ENCODE assay signal across 15 cellular contexts in the genomic region with DNA sequence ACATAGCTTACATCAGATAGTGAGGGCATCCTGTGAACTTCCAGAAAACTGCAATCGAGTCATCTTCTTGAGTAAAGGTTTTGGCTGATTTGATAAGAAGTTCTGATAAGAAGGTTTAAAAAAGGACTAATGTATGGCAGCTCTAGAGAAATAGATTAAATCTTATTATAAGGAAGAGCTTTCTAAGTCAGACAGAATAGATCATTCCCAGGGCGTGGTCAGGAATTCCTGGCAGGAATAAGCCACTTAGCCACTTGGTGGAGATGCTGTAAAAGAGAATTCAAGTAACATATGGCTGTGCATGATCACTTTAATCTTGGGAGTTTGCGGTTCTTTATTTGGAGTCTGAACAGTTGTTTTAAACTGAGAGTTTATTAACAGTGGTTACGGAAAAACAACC. TPM values are rescaled to one million over a fixed set of nuclear protein-coding genes. Genes with fewer than 3 reads are reported as not detected.
DNase-seq lines count a peak whose midpoint lies in the region; ATAC-seq and TF ChIP-seq lines count a peak whose summit lies in the region.
"Had no signal": no experiment of that assay in that cellular context is flagged by ENCODE, and none has a peak within 500 bp of the region (broad histone marks: within the 10 kb centered on the region; RNA-seq: fewer than 3 reads in every experiment).

No MANE protein-coding gene starts in this region.

- ATAC-seq in activated naive CD4-positive, alpha-beta T cell treated with anti-CD3 and anti-CD28 coated beads, Interleukin-2, amount 50 U/mL, for 72 hours = no peak

- no peaks in the 10 kb centered on the region for H3K4me1 ChIP-seq in breast epithelium
- H3K4me1 ChIP-seq: neural progenitor cell, sigmoid colon had no signal

- H3K27me3 ChIP-seq in breast epithelium = no peaks in the 10 kb centered on the region
- H3K27me3 ChIP-seq: neural progenitor cell had no signal

- no peaks in the 10 kb centered on the region for H3K9me3 Mint-ChIP-seq in MCF 10A (ENCODE audit: unreplicated experiment)
- no peaks in the 10 kb centered on the region for H3K9me3 Mint-ChIP-seq in activated naive CD4-positive, alpha-beta T cell treated with anti-CD3 and anti-CD28 coated beads, Interleukin-2, amount 50 U/mL, for 72 hours
- H3K9me3 Mint-ChIP-seq: neural progenitor cell; stimulated activated naive CD8-positive, alpha-beta T cell treated with anti-CD3 and anti-CD28 coated beads, Interleukin-15, Interleukin-2, amounts not matched to agents 100 ng/mL and 50 ng/mL, for 24 hours; T-helper 1 cell treated with Interleukin-12 subunit alpha and Interleukin-12 subunit beta and Interleukin-4 antibody, amounts not matched to agents 30 μg/mL and 1 μg/mL, for 36 hours had no signal

- H3K4me3 ChIP-seq in breast epithelium = no peak overlapping the region
- H3K4me3 ChIP-seq in choroid plexus epithelial cell (ENCODE audit: low read depth, low read length) = no peak overlapping the region
- H3K4me3 ChIP-seq: neural progenitor cell, sigmoid colon had no signal

- no peaks in the 10 kb centered on the region for H3K36me3 ChIP-seq in breast epithelium
- H3K36me3 ChIP-seq: neural progenitor cell, sigmoid colon had no signal

- no peak overlapping the region for H3K27ac ChIP-seq in breast epithelium
- H3K27ac ChIP-seq: neural progenitor cell, sigmoid colon had no signal

- no peaks in the 10 kb centered on the region for H3K9me3 ChIP-seq in breast epithelium
- H3K9me3 ChIP-seq: sigmoid colon had no signal

- H3K4me1 Mint-ChIP-seq in MCF 10A (ENCODE audit: insufficient read depth, unreplicated experiment) = no peaks in the 10 kb centered on the region
- H3K4me1 Mint-ChIP-seq: neural progenitor cell had no signal

- no peak overlapping the region for H3K27ac Mint-ChIP-seq in MCF 10A (ENCODE audit: low read depth, unreplicated experiment)
- H3K27ac Mint-ChIP-seq in activated naive CD4-positive, alpha-beta T cell treated with anti-CD3 and anti-CD28 coated beads, Interleukin-2, amount 50 U/mL, for 72 hours = no peak overlapping the region
- H3K27ac Mint-ChIP-seq: neural progenitor cell; stimulated activated naive CD8-positive, alpha-beta T cell treated with anti-CD3 and anti-CD28 coated beads, Interleukin-15, Interleukin-2, amounts not matched to agents 100 ng/mL and 50 ng/mL, for 24 hours; T-helper 1 cell treated with Interleukin-12 subunit alpha and Interleukin-12 subunit beta and Interleukin-4 antibody, amounts not matched to agents 30 μg/mL and 1 μg/mL, for 36 hours had no signal

- H3K36me3 Mint-ChIP-seq in MCF 10A (ENCODE audit: insufficient read depth, unreplicated experiment) = no peaks in the 10 kb centered on the region
- H3K36me3 Mint-ChIP-seq in activated naive CD4-positive, alpha-beta T cell treated with anti-CD3 and anti-CD28 coated beads, Interleukin-2, amount 50 U/mL, for 72 hours = no peaks in the 10 kb centered on the region
- H3K36me3 Mint-ChIP-seq: neural progenitor cell had no signal

- no peak overlapping the region for H3K4me3 Mint-ChIP-seq in MCF 10A (ENCODE audit: unreplicated experiment)
- H3K4me3 Mint-ChIP-seq: neural progenitor cell; stimulated activated naive CD8-positive, alpha-beta T cell treated with anti-CD3 and anti-CD28 coated beads, Interleukin-15, Interleukin-2, amounts not matched to agents 100 ng/mL and 50 ng/mL, for 24 hours; T-helper 1 cell treated with Interleukin-12 subunit alpha and Interleukin-12 subunit beta and Interleukin-4 antibody, amounts not matched to agents 30 μg/mL and 1 μg/mL, for 36 hours had no signal

- H3K27me3 Mint-ChIP-seq in MCF 10A (ENCODE audit: insufficient read depth, unreplicated experiment) = no peaks in the 10 kb centered on the region

- CTCF ChIA-PET in MCF 10A (lab: Yijun Ruan, JAX) = interaction anchor here (0.7 to 1.0 kb wide), 3 partner anchors 11 to 494 kb away, joined by 3 to 4 read pairs (median 3); no protein-coding TSS in a partner anchor

- TF ChIP-seq CTCF in MCF 10A (IDR thresholded peaks at IDR 0.05; ENCODE audit: unreplicated experiment) (no peak), breast epithelium (IDR thresholded peaks at IDR 0.05) (no peak), choroid plexus epithelial cell (conservative IDR thresholded peaks at IDR 0.05; ENCODE audit: low read depth, low read length) (no peak), GM10266 (IDR thresholded peaks at IDR 0.05; ENCODE audit: control insufficient read depth, insufficient read depth, low read depth, missing control alignments) (no peak)

- TF ChIP-seq POLR2A in breast epithelium (IDR thresholded peaks at IDR 0.05) = no peak

- BruUV-seq in MCF 10A (replicated peaks; lab: Mats Ljungman, UMichigan) = no TSS peak

- intact Hi-C loops in MCF 10A (cut with micrococcal nuclease) (no loop called here), breast epithelium (cut with DNase I; ENCODE audit: low total_unique reads) (no loop called here)

- POLR2A ChIA-PET in MCF 10A (lab: Yijun Ruan, JAX) = interaction anchor here (0.6 kb wide), 1 partner anchor 90 kb away, joined by 3 read pairs; no protein-coding TSS in a partner anchor

- DNase-seq in MCF 10A (ENCODE audit: unreplicated experiment) (peak; percentile 26), breast epithelium (ENCODE audit: low spot score in 2 of 2) (no peak), NCI-H69 (lab: John Stamatoyannopoulos, UW) (peak; percentile 37), choroid plexus epithelial cell (ENCODE audit: low read depth) (peak; percentile 6), RPMI8226 (no peak), GM10266 (ENCODE audit: extremely low spot score) (no peak), SIG-M5 (lab: John Stamatoyannopoulos, UW) (no peak)
- no peak for DNase-seq in activated naive CD4-positive, alpha-beta T cell treated with anti-CD3 and anti-CD28 coated beads, Interleukin-2, amount 50 U/mL, for 72 hours (ENCODE audit: low spot score in 2 of 2)
- DNase-seq: 8988T; activated CD4-positive, alpha-beta T cell treated with anti-CD3 and anti-CD28 coated beads for 48 hours; activated T-cell treated with anti-CD3 and anti-CD28 coated beads, Interleukin-2, amount 50 U/mL, for 1 hour; sigmoid colon had no signal

RNA-seq across cellular contexts. Expression of a gene that starts 17.4 kb away (rescaled TPM):
- 2.4 and 2.6 TPM in 2 replicates for total RNA-seq in MCF 10A (2022)
- total RNA-seq in breast epithelium = 1 to 10 TPM in 2 of 3 donors, under 1 TPM in 1; 0.64 to 1.6 (median 1.3) TPM
- total RNA-seq in activated naive CD4-positive, alpha-beta T cell treated with anti-CD3 and anti-CD28 coated beads, Interleukin-2, amount 50 U/mL, for 72 hours = 1 to 10 TPM; 3.2 to 3.4 TPM

RNA-seq across cellular contexts. Expression of a gene that starts 17.6 kb away (rescaled TPM):
- total RNA-seq in MCF 10A (2022) = 98.2 and 134 TPM in 2 replicates
- total RNA-seq in breast epithelium = 10 to 100 TPM; 35.0 to 47.5 (median 44.6) TPM
- total RNA-seq in activated naive CD4-positive, alpha-beta T cell treated with anti-CD3 and anti-CD28 coated beads, Interleukin-2, amount 50 U/mL, for 72 hours = 10 to 100 TPM; 39.5 to 60.1 TPM

Comparison
In these comparisons a context has a peak if more than half of its experiments do, and no peak if none do; other contexts are left out.
1. DNase-seq: peak in MCF 10A (single experiment), NCI-H69 (single experiment) and choroid plexus epithelial cell (single experiment); none in breast epithelium (0 of 2), RPMI8226 (single experiment), activated naive CD4-positive, alpha-beta T cell treated with anti-CD3 and anti-CD28 coated beads, Interleukin-2, amount 50 U/mL, for 72 hours (0 of 2), GM10266 (single experiment) and SIG-M5 (single experiment).